In genomic region chr11:18578975-18579598, GRCh38 we compare ENCODE assay signal across 11 cellular contexts. TPM values are rescaled to one million over a fixed set of nuclear protein-coding genes. Genes with fewer than 3 reads are reported as not detected.
DNase-seq lines count a peak whose midpoint lies in the region; ATAC-seq and TF ChIP-seq lines count a peak whose summit lies in the region.
"Had no signal": no experiment of that assay in that cellular context is flagged by ENCODE, and none has a peak within 500 bp of the region (broad histone marks: within the 10 kb centered on the region; RNA-seq: fewer than 3 reads in every experiment).

No MANE protein-coding gene starts in this region.

- H3K27ac Mint-ChIP-seq in Caco-2 (ENCODE audit: unreplicated experiment): peak overlapping the region; percentile 69
- H3K27ac Mint-ChIP-seq: mesothelial cell of epicardium had no signal

- no peaks in the 10 kb centered on the region for H3K27me3 ChIP-seq in Caco-2 (replicated peaks; ENCODE audit: control insufficient read depth, insufficient read depth, low read length)

- H3K36me3 ChIP-seq in Caco-2 (ENCODE audit: control insufficient read depth, insufficient read depth, low read length): peaks cover 2% of the 10 kb centered on the region; the same call in 1 of the 2 replicates

- POLR2A ChIA-PET in Caco-2 (lab: Charles Lee): interaction anchor here (0.6 to 1.7 kb wide), 5 partner anchors 9 to 185 kb away, joined by 3 to 17 read pairs (median 10); partner anchors contain the start of genes LDHA, SPTY2D1, TSG101 and UEVLD

- H3K4me3 ChIP-seq in Caco-2 (ENCODE audit: low read depth, low read length) (0 out of 2 replicates have a peak overlapping the region, but pooled peaks have one; percentile 8), LNCaP clone FGC (ENCODE audit: low read depth, low read length) (no peak overlapping the region)

- peaks cover 28% of the 10 kb centered on the region for H3K36me3 Mint-ChIP-seq in Caco-2 (ENCODE audit: insufficient read depth, unreplicated experiment)

- peak; percentile 88 for DNase-seq in Caco-2
- DNase-seq in LNCaP clone FGC (ENCODE audit: low read depth): peak; percentile 31
- peak; percentile 30 for DNase-seq in glomerular visceral epithelial cell (ENCODE audit: extremely low spot score)
- DNase-seq in superior temporal gyrus (ENCODE audit: extremely low spot score): no peak
- DNase-seq in cerebellum (ENCODE audit: low spot score): no peak
- no peak for DNase-seq in posterior vena cava (ENCODE audit: low spot score)
- DNase-seq: erythroblast, NCI-H526 treated with DMSO at 0.1 percent for 48 hours had no signal

- CTCF ChIA-PET in Caco-2 (lab: Charles Lee): interaction anchor here (0.8 to 1.1 kb wide), 4 partner anchors 9 to 155 kb away, joined by 3 to 9 read pairs (median 6); partner anchors contain the start of genes TSG101 and UEVLD

- no peaks in the 10 kb centered on the region for H3K4me1 Mint-ChIP-seq in Caco-2 (ENCODE audit: low read depth, unreplicated experiment)
- H3K4me1 Mint-ChIP-seq: mesothelial cell of epicardium had no signal

- H3K9me3 ChIP-seq in Caco-2: peaks cover 4% of the 10 kb centered on the region; the same call in 1 of the 2 replicates

- peak overlapping the region; percentile 36 for H3K4me3 Mint-ChIP-seq in Caco-2 (ENCODE audit: unreplicated experiment)
- H3K4me3 Mint-ChIP-seq: mesothelial cell of epicardium had no signal

- H3K4me1 ChIP-seq in Caco-2: peaks cover 17% of the 10 kb centered on the region

- H3K9me3 Mint-ChIP-seq in Caco-2 (ENCODE audit: unreplicated experiment): no peaks in the 10 kb centered on the region
- H3K9me3 Mint-ChIP-seq: mesothelial cell of epicardium had no signal

- peak; percentile 43 for ATAC-seq in GM19467 (IDR thresholded peaks at IDR 0.05; ENCODE audit: unreplicated experiment)
- ATAC-seq in GM19328 (IDR thresholded peaks at IDR 0.05; ENCODE audit: unreplicated experiment): no peak

- intact Hi-C loops in Caco-2 (cut with micrococcal nuclease; ENCODE audit: unreplicated experiment): no loop called here
- intact Hi-C loops in posterior vena cava (cut with DNase I): no loop called here

- H3K27me3 Mint-ChIP-seq in Caco-2 (ENCODE audit: insufficient read depth, unreplicated experiment): no peaks in the 10 kb centered on the region

- no peak for TF ChIP-seq CTCF in Caco-2 (IDR thresholded peaks at IDR 0.05; ENCODE audit: insufficient read depth in 1 of 2, low read depth in 1 of 2, low read length in 1 of 2, severe bottlenecking in 1 of 2, unreplicated experiment in 1 of 2)
- no peak for TF ChIP-seq CTCF in LNCaP clone FGC (IDR thresholded peaks at IDR 0.05; ENCODE audit: control insufficient read depth, extremely low read depth, insufficient read depth)

- no TSS peak for BruUV-seq in Caco-2 (replicated peaks; lab: Mats Ljungman, UMichigan)

RNA-seq across cellular contexts. Expression of gene UEVLD, which starts 9.4 kb away (rescaled TPM):
- total RNA-seq in Caco-2 (2022) (15.9 and 19.2 TPM in 2 replicates), cerebellum (15.6 TPM), posterior vena cava (10 to 100 TPM; 24.9 to 26.8 TPM)

RNA-seq across cellular contexts. Expression of gene MISFA, which starts 20.5 kb away (rescaled TPM):
- total RNA-seq in Caco-2 (2022) (5.2 and 8.8 TPM in 2 replicates), cerebellum (5.8 TPM), posterior vena cava (1 to 10 TPM; 1.4 to 2.1 TPM)

RNA-seq across cellular contexts. Expression of gene TSG101, which starts 52.3 kb away (rescaled TPM):
- total RNA-seq in Caco-2 (2022) (64.6 and 86.6 TPM in 2 replicates), cerebellum (62.7 TPM), posterior vena cava (10 to 100 TPM; 43.9 to 44.2 TPM)

RNA-seq across cellular contexts. Expression of gene SPTY2D1, which starts 55.1 kb away (rescaled TPM):
- 21.4 and 24.6 TPM in 2 replicates for total RNA-seq in Caco-2 (2022)
- total RNA-seq in cerebellum: 10.7 TPM
- 10 to 100 TPM; 12.1 to 20.2 TPM for total RNA-seq in posterior vena cava

Comparison
In these comparisons a context has a peak if more than half of its experiments do, and no peak if none do; other contexts are left out.
1. DNase-seq: peak in Caco-2 (2 of 2), LNCaP clone FGC (single experiment) and glomerular visceral epithelial cell (single experiment); none in superior temporal gyrus (single experiment), cerebellum (single experiment) and posterior vena cava (single experiment).